Comparison of ENCODE assay signal across 1 cellular context in the genomic region with DNA sequence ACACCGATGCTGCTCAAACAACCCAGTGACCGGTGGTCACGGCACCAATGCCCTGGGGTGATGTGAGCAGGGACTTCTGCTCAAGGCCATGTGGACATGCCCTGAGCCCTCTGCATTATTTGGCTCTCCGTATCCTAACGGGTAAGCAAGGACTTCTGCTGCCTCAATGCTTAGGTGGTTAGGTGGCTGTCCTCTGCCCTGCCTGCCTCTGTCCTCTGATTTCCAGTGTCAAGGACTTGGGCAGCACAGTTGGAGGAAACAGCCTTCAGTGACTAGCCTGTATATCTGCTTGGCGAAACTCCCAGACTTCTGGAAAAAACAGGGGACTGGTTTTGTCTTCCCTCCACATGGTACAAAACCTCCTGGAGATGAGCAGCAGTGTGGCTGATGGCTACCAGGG.
TF ChIP-seq lines count a peak whose summit lies in the region.

No MANE protein-coding gene starts in this region.

TF ChIP-seq in HepG2, 621 proteins besides CTCF, POLR2A, EP300 and RAD21:
- TF ChIP-seq ZNF782 (CRISPR knock-in tag; IDR thresholded peaks at IDR 0.05; ENCODE audit: borderline replicate concordance) = no peak
- TF ChIP-seq, protein P1, sequence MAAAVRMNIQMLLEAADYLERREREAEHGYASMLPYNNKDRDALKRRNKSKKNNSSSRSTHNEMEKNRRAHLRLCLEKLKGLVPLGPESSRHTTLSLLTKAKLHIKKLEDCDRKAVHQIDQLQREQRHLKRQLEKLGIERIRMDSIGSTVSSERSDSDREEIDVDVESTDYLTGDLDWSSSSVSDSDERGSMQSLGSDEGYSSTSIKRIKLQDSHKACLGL (CRISPR knock-in tag; IDR thresholded peaks at IDR 0.05) = 0 out of 2 replicates have a peak, but pooled peaks have one; percentile 20
TF ChIP-seq in HepG2: peak in this region for 1.
